In genomic region chr6:141467881-141468280, GRCh38 we compare ENCODE assay signal across 16 cellular contexts.
DNase-seq lines count a peak whose midpoint lies in the region; ATAC-seq and TF ChIP-seq lines count a peak whose summit lies in the region.
"Had no signal": no experiment of that assay in that cellular context is flagged by ENCODE, and none has a peak within 500 bp of the region (broad histone marks: within the 10 kb centered on the region; RNA-seq: fewer than 3 reads in every experiment).

No MANE protein-coding gene starts in this region.

- TF ChIP-seq CTCF in AG09309 (IDR thresholded peaks at IDR 0.05; ENCODE audit: control insufficient read depth, insufficient read depth, low read depth, low read length, missing control alignments) (no peak), fibroblast of the aortic adventitia (IDR thresholded peaks at IDR 0.05; ENCODE audit: insufficient read depth, low read length) (no peak), Calu3 (IDR thresholded peaks at IDR 0.05; ENCODE audit: unreplicated experiment) (no peak), GM23338 (conservative IDR thresholded peaks at IDR 0.05; ENCODE audit: low read depth in 2 of 2) (no peak)

- no peak for ATAC-seq in T-helper 17 cell
- ATAC-seq in GM23338 = no peak
- ATAC-seq: heart left ventricle, sciatic nerve had no signal

- H3K4me2 ChIP-seq in GM23248 (ENCODE audit: unreplicated experiment) (peak overlapping the region; percentile 21), GM23338 (no peak overlapping the region)

- intact Hi-C loops in Calu3 (cut with micrococcal nuclease; ENCODE audit: unreplicated experiment) = loop anchor here (5.0 kb wide), 1 partner anchor 84 kb away; no protein-coding TSS in a partner anchor

- DNase-seq in AG09309 (ENCODE audit: low read depth) (peak; percentile 83), GM23248 (peak; percentile 52), T-helper 17 cell (no peak), fibroblast of the aortic adventitia (ENCODE audit: low read depth) (peak; percentile 72), Calu3 (no peak), NCI-H2227 treated with DMSO at 0.1 percent for 48 hours (lab: John Stamatoyannopoulos, UW) (no peak), NCI-H1048 (lab: John Stamatoyannopoulos, UW) (no peak), GM23338 (ENCODE audit: low spot score) (no peak)
- DNase-seq: activated gamma-delta T cell; aorta; CD8-positive, alpha-beta memory T cell; dermis blood vessel endothelial cell; heart left ventricle; stimulated activated CD4-positive, alpha-beta T cell treated with anti-CD3 and anti-CD28 coated beads, Interleukin-2, amount 100 ng/mL, for 24 hours had no signal

- H3K79me2 ChIP-seq in GM23248 (ENCODE audit: insufficient read depth) (no peaks in the 10 kb centered on the region), GM23338 (replicated peaks; ENCODE audit: insufficient read depth) (no peaks in the 10 kb centered on the region)

- no peaks in the 10 kb centered on the region for H3K36me3 ChIP-seq in GM23248 (ENCODE audit: low read depth)
- H3K36me3 ChIP-seq in GM23338 (ENCODE audit: insufficient read depth) = peaks cover 14% of the 10 kb centered on the region; the same call in 1 of the 2 replicates
- H3K36me3 ChIP-seq: heart left ventricle, SJSA1 had no signal

- no peak overlapping the region for H3K4me3 ChIP-seq in AG09309 (ENCODE audit: control insufficient read depth, low read depth, low read length)
- no peak overlapping the region for H3K4me3 ChIP-seq in GM23248
- no peak overlapping the region for H3K4me3 ChIP-seq in fibroblast of the aortic adventitia (ENCODE audit: low read depth, low read length)
- H3K4me3 ChIP-seq in GM23338 = no peak overlapping the region
- H3K4me3 ChIP-seq: heart left ventricle, SJSA1 had no signal

- H3K27ac Mint-ChIP-seq in T-helper 17 cell (peak overlapping the region; percentile 11), Calu3 (ENCODE audit: unreplicated experiment) (no peak overlapping the region), GM23338 (no peak overlapping the region)

- H3K9me3 ChIP-seq in GM23248 (ENCODE audit: low read depth) (no peaks in the 10 kb centered on the region), T-helper 17 cell (ENCODE audit: control insufficient read depth, low read length, poor library complexity, severe bottlenecking) (no peaks in the 10 kb centered on the region)
- H3K9me3 ChIP-seq: SJSA1 had no signal

- peak overlapping the region; percentile 14; the same call in 1 of the 2 replicates for H2AFZ ChIP-seq in GM23248
- H2AFZ ChIP-seq in GM23338 = no peak overlapping the region

- H3K27me3 Mint-ChIP-seq in T-helper 17 cell = no peaks in the 10 kb centered on the region
- no peaks in the 10 kb centered on the region for H3K27me3 Mint-ChIP-seq in Calu3 (ENCODE audit: unreplicated experiment)
- H3K27me3 Mint-ChIP-seq in GM23338 (ENCODE audit: insufficient read depth, low read depth, poor library complexity) = no peaks in the 10 kb centered on the region
- H3K27me3 Mint-ChIP-seq: CD8-positive, alpha-beta memory T cell had no signal

- in situ Hi-C loops in GM23248 (cut with MboI) = no loop called here

- H3K9ac ChIP-seq in GM23248 = no peak overlapping the region

- H3F3A ChIP-seq in GM23248 (ENCODE audit: insufficient read depth) (peaks cover 9% of the 10 kb centered on the region), GM23338 (replicated peaks; ENCODE audit: low read depth) (no peaks in the 10 kb centered on the region)

- 0 out of 2 replicates have a peak overlapping the region, but pooled peaks have one; percentile 18 for H3K27ac ChIP-seq in GM23248
- H3K27ac ChIP-seq in GM23338 (ENCODE audit: low read depth) = no peak overlapping the region
- H3K27ac ChIP-seq: SJSA1 had no signal

- H3K27me3 ChIP-seq in GM23248 (replicated peaks; ENCODE audit: insufficient read depth) (no peaks in the 10 kb centered on the region), GM23338 (ENCODE audit: insufficient read depth) (no peaks in the 10 kb centered on the region)
- H3K27me3 ChIP-seq: heart left ventricle, SJSA1 had no signal

- peaks cover 5% of the 10 kb centered on the region for H3K4me1 Mint-ChIP-seq in T-helper 17 cell
- no peaks in the 10 kb centered on the region for H3K4me1 Mint-ChIP-seq in Calu3 (ENCODE audit: low read depth, unreplicated experiment)
- peaks cover 27% of the 10 kb centered on the region for H3K4me1 Mint-ChIP-seq in GM23338

- BruUV-seq in Calu3 (replicated peaks; lab: Mats Ljungman, UMichigan) = no TSS peak

- H3K4me3 Mint-ChIP-seq in T-helper 17 cell (no peak overlapping the region), Calu3 (ENCODE audit: low read depth, unreplicated experiment) (no peak overlapping the region), GM23338 (no peak overlapping the region)
- H3K4me3 Mint-ChIP-seq: CD8-positive, alpha-beta memory T cell had no signal

- H3K36me3 Mint-ChIP-seq in T-helper 17 cell (ENCODE audit: low read depth) = no peaks in the 10 kb centered on the region
- H3K36me3 Mint-ChIP-seq in Calu3 (ENCODE audit: insufficient read depth, unreplicated experiment) = no peaks in the 10 kb centered on the region
- H3K36me3 Mint-ChIP-seq in GM23338 (ENCODE audit: low read depth) = peaks cover 49% of the 10 kb centered on the region
- H3K36me3 Mint-ChIP-seq: CD8-positive, alpha-beta memory T cell had no signal

- H4K20me1 ChIP-seq in GM23248 (ENCODE audit: insufficient read depth) (no peaks in the 10 kb centered on the region), GM23338 (replicated peaks; ENCODE audit: insufficient read depth) (no peaks in the 10 kb centered on the region)

- H3K9me2 ChIP-seq in GM23248 (ENCODE audit: insufficient read depth) (no peaks in the 10 kb centered on the region), GM23338 (ENCODE audit: insufficient read depth) (peaks cover 7% of the 10 kb centered on the region; the same call in 1 of the 2 replicates)

- peaks cover 42% of the 10 kb centered on the region for H3K4me1 ChIP-seq in GM23248 (ENCODE audit: insufficient read depth)
- H3K4me1 ChIP-seq in GM23338 (ENCODE audit: insufficient read depth) = peaks cover 7% of the 10 kb centered on the region

- CTCF ChIA-PET in Calu3 (lab: Charles Lee) = no interaction called here

- no peaks in the 10 kb centered on the region for H3K9me3 Mint-ChIP-seq in Calu3 (ENCODE audit: low read depth, unreplicated experiment)
- H3K9me3 Mint-ChIP-seq in GM23338 = peaks cover 40% of the 10 kb centered on the region

TF ChIP-seq in GM23338, 12 proteins besides CTCF, POLR2A, EP300 and RAD21 (continues in another document):
- TF ChIP-seq EZH2phosphoT487 (IDR thresholded peaks at IDR 0.05; ENCODE audit: unreplicated experiment) (no peak), REST (IDR thresholded peaks at IDR 0.05; ENCODE audit: unreplicated experiment) (no peak), EZH2 (IDR thresholded peaks at IDR 0.05; ENCODE audit: low read depth, unreplicated experiment) (no peak), POLR2AphosphoS5 (IDR thresholded peaks at IDR 0.05; ENCODE audit: low read depth) (no peak), ZNF114 (CRISPR knock-in tag; IDR thresholded peaks at IDR 0.05) (no peak), ZNF331 (CRISPR knock-in tag; IDR thresholded peaks at IDR 0.05; ENCODE audit: low read depth) (no peak), ETS1 (IDR thresholded peaks at IDR 0.05) (no peak), STAT1 (IDR thresholded peaks at IDR 0.05; ENCODE audit: unreplicated experiment) (no peak)

Comparison
In these comparisons a context has a peak if more than half of its experiments do, and no peak if none do; other contexts are left out.
1. DNase-seq: peak in AG09309 (single experiment), GM23248 (single experiment) and fibroblast of the aortic adventitia (single experiment); none in T-helper 17 cell (0 of 3), Calu3 (single experiment), NCI-H2227 treated with DMSO at 0.1 percent for 48 hours (single experiment), NCI-H1048 (single experiment) and GM23338 (single experiment).